ENCODE assay signal across 1 cellular context in genomic region chr20:49446808-49447207, GRCh38.
TF ChIP-seq lines count a peak whose summit lies in the region.

No MANE protein-coding gene starts in this region.

TF ChIP-seq in GM23338, 12 proteins besides CTCF, POLR2A, EP300 and RAD21 (continued from another document):
- peak; percentile 28; the same call in 1 of the 2 replicates for TF ChIP-seq ZNF462 (CRISPR knock-in tag; IDR thresholded peaks at IDR 0.05)
